ENCODE assay signal across 7 cellular contexts in the genomic region with DNA sequence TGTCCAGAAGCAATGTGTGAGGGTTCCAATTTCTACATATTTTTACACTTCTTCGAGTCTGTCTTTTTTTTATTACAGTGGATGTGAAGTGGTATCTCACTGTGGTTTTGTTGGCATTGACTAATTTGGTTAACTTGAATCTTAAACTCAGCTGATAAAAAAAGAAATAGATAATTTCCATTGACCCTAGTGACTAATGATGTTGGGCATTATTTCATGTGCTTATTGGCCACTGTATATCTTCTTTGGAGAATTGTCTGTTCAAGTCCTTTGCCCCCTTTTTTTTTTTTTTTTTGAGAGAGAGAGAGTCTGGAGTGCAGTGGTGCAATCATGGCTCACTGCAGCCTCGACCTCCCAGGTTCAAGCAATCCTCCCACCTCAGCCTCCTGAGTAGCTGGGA.
"Had no signal": no experiment of that assay in that cellular context is flagged by ENCODE, and none has a peak within 500 bp of the region (broad histone marks: within the 10 kb centered on the region; RNA-seq: fewer than 3 reads in every experiment).

No MANE protein-coding gene starts in this region.

- ATAC-seq: GM23338 had no signal

- FAIRE-seq: H1, H54, HTR-8/SVneo had no signal

- H3K4me3 ChIP-seq: GM23338 had no signal

- DNase-seq: H9, HCEC 1CT, KBM-7 had no signal

- H3K4me2 ChIP-seq: GM23338 had no signal

- H2AFZ ChIP-seq: GM23338 had no signal
